1 cellular context compared by ENCODE assay signal in the genomic region with DNA sequence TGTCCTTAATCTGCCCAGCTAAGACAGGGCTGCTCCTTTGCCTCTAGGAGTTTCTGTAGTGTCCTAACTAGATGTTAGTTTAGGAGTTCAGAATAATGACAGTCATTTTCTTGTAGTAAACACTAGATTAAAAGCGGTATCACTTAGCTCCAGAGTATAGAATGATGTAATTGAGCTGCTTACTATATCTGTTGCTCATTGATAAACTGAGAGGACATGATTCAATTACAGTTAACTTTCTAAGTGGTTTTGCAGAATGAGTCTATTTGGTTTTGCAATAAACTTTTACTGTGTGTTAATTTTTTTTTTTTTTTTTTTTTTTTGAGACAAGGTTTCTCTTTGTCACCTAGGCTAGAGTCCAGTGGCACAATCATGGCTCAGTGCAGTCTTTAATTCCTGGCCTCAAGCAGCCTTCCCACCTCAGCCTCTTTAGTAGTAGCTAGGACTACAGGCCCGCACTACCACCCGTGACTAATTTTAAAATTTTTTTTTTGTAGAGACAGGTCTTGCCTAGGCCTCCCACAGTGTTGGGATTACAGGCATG.
TF ChIP-seq lines count a peak whose summit lies in the region.

No MANE protein-coding gene starts in this region.

TF ChIP-seq in HEK293, 187 proteins besides CTCF, POLR2A, EP300 and RAD21 (continued from another document):
- TF ChIP-seq, protein P1, sequence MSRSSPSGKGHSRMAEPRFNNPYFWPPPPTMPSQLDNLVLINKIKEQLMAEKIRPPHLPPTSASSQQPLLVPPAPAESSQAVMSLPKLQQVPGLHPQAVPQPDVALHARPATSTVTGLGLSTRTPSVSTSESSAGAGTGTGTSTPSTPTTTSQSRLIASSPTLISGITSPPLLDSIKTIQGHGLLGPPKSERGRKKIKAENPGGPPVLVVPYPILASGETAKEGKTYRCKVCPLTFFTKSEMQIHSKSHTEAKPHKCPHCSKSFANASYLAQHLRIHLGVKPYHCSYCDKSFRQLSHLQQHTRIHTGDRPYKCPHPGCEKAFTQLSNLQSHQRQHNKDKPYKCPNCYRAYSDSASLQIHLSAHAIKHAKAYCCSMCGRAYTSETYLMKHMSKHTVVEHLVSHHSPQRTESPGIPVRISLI (tag by site-specific recombination; IDR thresholded peaks at IDR 0.05), result peak; percentile 98
- TF ChIP-seq, protein P2, sequence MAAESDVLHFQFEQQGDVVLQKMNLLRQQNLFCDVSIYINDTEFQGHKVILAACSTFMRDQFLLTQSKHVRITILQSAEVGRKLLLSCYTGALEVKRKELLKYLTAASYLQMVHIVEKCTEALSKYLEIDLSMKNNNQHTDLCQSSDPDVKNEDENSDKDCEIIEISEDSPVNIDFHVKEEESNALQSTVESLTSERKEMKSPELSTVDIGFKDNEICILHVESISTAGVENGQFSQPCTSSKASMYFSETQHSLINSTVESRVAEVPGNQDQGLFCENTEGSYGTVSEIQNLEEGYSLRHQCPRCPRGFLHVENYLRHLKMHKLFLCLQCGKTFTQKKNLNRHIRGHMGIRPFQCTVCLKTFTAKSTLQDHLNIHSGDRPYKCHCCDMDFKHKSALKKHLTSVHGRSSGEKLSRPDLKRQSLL (tag by site-specific recombination; IDR thresholded peaks at IDR 0.05), result peak; percentile 56; the same call in 1 of the 2 replicates
- TF ChIP-seq SCRT2 (tag by site-specific recombination; IDR thresholded peaks at IDR 0.05) (peak; percentile 97), ZNF114 (tag by site-specific recombination; IDR thresholded peaks at IDR 0.05) (no peak), ZXDB (tag by site-specific recombination; IDR thresholded peaks at IDR 0.05) (peak; percentile 79), ZNF843 (tag by site-specific recombination; IDR thresholded peaks at IDR 0.05) (peak; percentile 89), ZNF335 (tag by site-specific recombination; conservative IDR thresholded peaks at IDR 0.05) (peak; percentile 49), SP7 (tag by site-specific recombination; IDR thresholded peaks at IDR 0.05) (peak; percentile 94), MYNN (tag by site-specific recombination; IDR thresholded peaks at IDR 0.05; ENCODE audit: borderline replicate concordance) (0 out of 2 replicates have a peak, but pooled peaks have one; percentile 46), OSR2 (tag by site-specific recombination; IDR thresholded peaks at IDR 0.05) (peak; percentile 86), ZEB2 (tag by site-specific recombination; IDR thresholded peaks at IDR 0.05) (peak; percentile 88)
- TF ChIP-seq, protein P3, sequence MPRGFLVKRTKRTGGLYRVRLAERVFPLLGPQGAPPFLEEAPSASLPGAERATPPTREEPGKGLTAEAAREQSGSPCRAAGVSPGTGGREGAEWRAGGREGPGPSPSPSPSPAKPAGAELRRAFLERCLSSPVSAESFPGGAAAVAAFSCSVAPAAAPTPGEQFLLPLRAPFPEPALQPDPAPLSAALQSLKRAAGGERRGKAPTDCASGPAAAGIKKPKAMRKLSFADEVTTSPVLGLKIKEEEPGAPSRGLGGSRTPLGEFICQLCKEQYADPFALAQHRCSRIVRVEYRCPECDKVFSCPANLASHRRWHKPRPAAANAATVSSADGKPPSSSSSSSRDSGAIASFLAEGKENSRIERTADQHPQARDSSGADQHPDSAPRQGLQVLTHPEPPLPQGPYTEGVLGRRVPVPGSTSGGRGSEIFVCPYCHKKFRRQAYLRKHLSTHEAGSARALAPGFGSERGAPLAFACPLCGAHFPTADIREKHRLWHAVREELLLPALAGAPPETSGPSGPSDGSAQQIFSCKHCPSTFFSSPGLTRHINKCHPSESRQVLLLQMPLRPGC (tag by site-specific recombination; IDR thresholded peaks at IDR 0.05), result peak; percentile 84
- TF ChIP-seq, protein P4, sequence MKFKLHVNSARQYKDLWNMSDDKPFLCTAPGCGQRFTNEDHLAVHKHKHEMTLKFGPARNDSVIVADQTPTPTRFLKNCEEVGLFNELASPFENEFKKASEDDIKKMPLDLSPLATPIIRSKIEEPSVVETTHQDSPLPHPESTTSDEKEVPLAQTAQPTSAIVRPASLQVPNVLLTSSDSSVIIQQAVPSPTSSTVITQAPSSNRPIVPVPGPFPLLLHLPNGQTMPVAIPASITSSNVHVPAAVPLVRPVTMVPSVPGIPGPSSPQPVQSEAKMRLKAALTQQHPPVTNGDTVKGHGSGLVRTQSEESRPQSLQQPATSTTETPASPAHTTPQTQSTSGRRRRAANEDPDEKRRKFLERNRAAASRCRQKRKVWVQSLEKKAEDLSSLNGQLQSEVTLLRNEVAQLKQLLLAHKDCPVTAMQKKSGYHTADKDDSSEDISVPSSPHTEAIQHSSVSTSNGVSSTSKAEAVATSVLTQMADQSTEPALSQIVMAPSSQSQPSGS (tag by site-specific recombination; IDR thresholded peaks at IDR 0.05; ENCODE audit: low read depth), result peak; percentile 85
